In genomic region chr1:59278780-59279354, GRCh38 we compare ENCODE assay signal across 1 cellular context.
TF ChIP-seq lines count a peak whose summit lies in the region.

No MANE protein-coding gene starts in this region.

TF ChIP-seq in K562, 482 proteins besides CTCF, POLR2A, EP300 and RAD21 (continued from another document):
- TF ChIP-seq ZNF280B (CRISPR knock-in tag; IDR thresholded peaks at IDR 0.05): no peak
- TF ChIP-seq PBX2 (CRISPR knock-in tag; IDR thresholded peaks at IDR 0.05; ENCODE audit: low read depth): no peak
- TF ChIP-seq PBX2 (tag; conservative IDR thresholded peaks at IDR 0.05; ENCODE audit: low read depth): peak; percentile 70
- TF ChIP-seq HNRNPK (IDR thresholded peaks at IDR 0.05; ENCODE audit: low read depth, low read length, poor library complexity, severe bottlenecking): no peak
- no peak for TF ChIP-seq ELF1 (tag; IDR thresholded peaks at IDR 0.05)
- peak; percentile 66 for TF ChIP-seq C11orf30 (IDR thresholded peaks at IDR 0.05; ENCODE audit: low read depth)
- TF ChIP-seq MXI1 (IDR thresholded peaks at IDR 0.05; ENCODE audit: low read depth, low read length): no peak
- TF ChIP-seq SMAD4 (CRISPR knock-in tag; conservative IDR thresholded peaks at IDR 0.05): peak; percentile 43; the same call in 1 of the 2 replicates
- no peak for TF ChIP-seq ZNF311 (CRISPR knock-in tag; IDR thresholded peaks at IDR 0.05)
- TF ChIP-seq POLR2AphosphoS5 (IDR thresholded peaks at IDR 0.05; ENCODE audit: control insufficient read depth, insufficient read depth, low read depth, low read length): no peak
- TF ChIP-seq FOSL1 (tag; conservative IDR thresholded peaks at IDR 0.05): peak; percentile 59
- no peak for TF ChIP-seq MLLT1 (IDR thresholded peaks at IDR 0.05)
- no peak for TF ChIP-seq ARID3B (CRISPR knock-in tag; IDR thresholded peaks at IDR 0.05; ENCODE audit: borderline replicate concordance)
- TF ChIP-seq TCF3 (CRISPR knock-in tag; IDR thresholded peaks at IDR 0.05): peak; percentile 79
- no peak for TF ChIP-seq CEBPZ (IDR thresholded peaks at IDR 0.05; ENCODE audit: borderline replicate concordance, low read depth, low read length)
- TF ChIP-seq TEAD2 (tag; IDR thresholded peaks at IDR 0.05): no peak
- peak; percentile 71; the same call in 1 of the 2 replicates for TF ChIP-seq SMARCA4 (IDR thresholded peaks at IDR 0.05)
- no peak for TF ChIP-seq ZNF277 (CRISPR knock-in tag; IDR thresholded peaks at IDR 0.05; ENCODE audit: borderline replicate concordance)
- no peak for TF ChIP-seq ETS1 (conservative IDR thresholded peaks at IDR 0.05; ENCODE audit: control insufficient read depth, low read depth, low read length)
- no peak for TF ChIP-seq KAT8 (IDR thresholded peaks at IDR 0.05; ENCODE audit: low read depth)
